Comparison of ENCODE assay signal across 9 cellular contexts in the genomic region with DNA sequence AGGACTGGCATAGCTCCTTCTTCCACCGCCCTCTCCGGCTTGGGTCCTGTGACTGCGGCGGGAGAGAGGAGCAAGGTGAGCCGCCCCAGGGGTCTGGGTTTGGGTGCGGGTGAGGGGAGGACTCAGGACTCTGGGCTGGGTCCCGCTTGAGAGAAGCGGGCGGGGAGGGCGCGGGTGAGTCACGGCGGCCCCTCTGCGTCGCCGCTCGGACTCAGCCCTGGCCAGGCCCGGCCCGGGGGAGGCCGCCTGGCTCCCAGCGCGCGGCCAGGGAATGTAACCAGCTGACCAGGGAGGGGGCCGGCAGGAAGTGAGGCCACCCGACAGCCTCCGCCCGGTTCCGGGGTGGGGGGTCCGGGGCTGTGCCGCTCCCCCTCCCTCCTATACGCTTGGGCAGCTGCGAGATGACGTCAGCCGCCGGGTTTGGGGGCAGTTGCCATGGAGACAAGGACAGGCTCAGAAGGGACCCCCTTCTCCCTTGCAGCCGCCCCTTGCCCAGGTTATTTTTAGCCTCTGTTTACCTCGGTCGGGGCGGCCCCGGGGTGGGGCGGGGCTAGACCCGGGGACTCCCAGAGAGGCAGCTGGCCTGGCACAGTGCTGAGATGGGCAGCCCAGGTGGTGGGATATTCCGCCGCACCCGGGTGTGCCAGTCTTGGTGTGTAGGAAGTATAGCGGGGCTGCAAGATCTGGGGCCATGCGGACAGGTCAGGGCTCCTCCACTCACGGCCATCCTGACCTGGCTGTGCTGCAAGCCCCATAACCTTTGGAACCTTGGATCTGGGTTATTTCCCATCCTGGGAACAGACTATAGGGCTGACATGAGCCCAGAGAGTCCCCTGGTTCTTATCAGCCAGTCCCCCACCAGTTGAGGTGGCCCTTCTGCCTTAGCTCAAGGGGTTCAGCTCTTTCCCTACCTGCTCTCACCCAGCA.
DNase-seq lines count a peak whose midpoint lies in the region; ATAC-seq, FAIRE-seq and TF ChIP-seq lines count a peak whose summit lies in the region.
"Had no signal": no experiment of that assay in that cellular context is flagged by ENCODE, and none has a peak within 500 bp of the region (broad histone marks: within the 10 kb centered on the region; RNA-seq: fewer than 3 reads in every experiment).

No MANE protein-coding gene starts in this region.

- peak overlapping the region; percentile 75 for H3K9ac ChIP-seq in muscle layer of colon (ENCODE audit: low read length)

- DNase-seq in NCI-H2227 (lab: John Stamatoyannopoulos, UW; ENCODE audit: unreplicated experiment) (peak; percentile 61), NCI-H2227 treated with DMSO at 0.1 percent for 48 hours (lab: John Stamatoyannopoulos, UW) (no peak), fibroblast of gingiva (ENCODE audit: low read depth) (peak; percentile 77), urothelium cell line (ENCODE audit: low spot score) (peak; percentile 83), DMS79 (lab: John Stamatoyannopoulos, UW) (no peak)

- TF ChIP-seq CTCF in VCaP (conservative IDR thresholded peaks at IDR 0.05), result no peak

- no peaks in the 10 kb centered on the region for H3K27me3 ChIP-seq in muscle layer of colon (ENCODE audit: control insufficient read depth in 1 of 2, insufficient read depth in 2 of 2, low read length in 2 of 2)

- peaks cover 11% of the 10 kb centered on the region for H3K4me1 ChIP-seq in muscle layer of colon (ENCODE audit: insufficient read depth, low read length)

- H3K36me3 ChIP-seq in muscle layer of colon (ENCODE audit: insufficient read depth, low read length), result no peaks in the 10 kb centered on the region

- no peaks in the 10 kb centered on the region for H3K9me3 ChIP-seq in muscle layer of colon (ENCODE audit: low read length)

- peak overlapping the region; percentile 84 to 90 for H3K4me3 ChIP-seq in muscle layer of colon (ENCODE audit: low read depth in 1 of 2, low read length in 2 of 2)

- H3K27ac ChIP-seq in VCaP (peak overlapping the region; percentile 86), muscle layer of colon (ENCODE audit: low read depth, low read length) (peak overlapping the region; percentile 95)

- FAIRE-seq in urothelium cell line (lab: Jason Lieb, UNC), result no peak
- FAIRE-seq: islet of Langerhans had no signal

- peak; percentile 41 for ATAC-seq in HG02678 (IDR thresholded peaks at IDR 0.05; ENCODE audit: unreplicated experiment)

Comparison
In these comparisons a context has a peak if more than half of its experiments do, and no peak if none do; other contexts are left out.
1. DNase-seq: peak in NCI-H2227 (single experiment), fibroblast of gingiva (single experiment) and urothelium cell line (single experiment); none in NCI-H2227 treated with DMSO at 0.1 percent for 48 hours (single experiment) and DMS79 (single experiment).